In the genomic region with DNA sequence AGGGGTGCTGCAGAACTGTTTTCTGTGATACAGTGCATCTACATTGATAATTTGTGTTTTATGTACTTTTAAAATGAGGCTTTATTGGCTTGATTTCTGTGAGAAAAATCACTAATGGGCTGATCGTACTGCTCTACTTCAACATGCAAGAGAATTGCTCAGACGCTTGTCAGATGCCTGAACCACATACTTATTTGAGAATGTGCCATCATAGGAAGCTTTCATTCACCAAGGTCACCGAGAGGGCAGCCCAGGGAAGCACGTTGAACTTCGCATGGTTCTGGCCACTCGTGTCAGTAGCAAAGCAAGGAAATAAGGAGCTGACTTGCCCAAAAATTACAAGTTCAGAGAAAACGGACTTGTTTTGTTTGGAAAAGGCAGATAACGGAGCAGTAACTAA, we compare ENCODE assay signal across 11 cellular contexts.
DNase-seq lines count a peak whose midpoint lies in the region; ATAC-seq and TF ChIP-seq lines count a peak whose summit lies in the region.
"Had no signal": no experiment of that assay in that cellular context is flagged by ENCODE, and none has a peak within 500 bp of the region (broad histone marks: within the 10 kb centered on the region; RNA-seq: fewer than 3 reads in every experiment).

No MANE protein-coding gene starts in this region.

- H3K4me1 ChIP-seq in right lobe of liver = peaks cover 0 to 17% (median 6%) of the 10 kb centered on the region in 4 donors
- H3K4me1 ChIP-seq in tibial artery = peaks cover 0 to 58% (median 30%) of the 10 kb centered on the region in 4 donors
- no peaks in the 10 kb centered on the region for H3K4me1 ChIP-seq in effector memory CD4-positive, alpha-beta T cell (ENCODE audit: control insufficient read depth, insufficient read depth, low read length, poor library complexity, severe bottlenecking)

- TF ChIP-seq CTCF in right lobe of liver (IDR thresholded peaks at IDR 0.05) (no peak), tibial artery (IDR thresholded peaks at IDR 0.05) (no peak)

- DNase-seq in MG63 (peak; percentile 64), dermis microvascular lymphatic vessel endothelial cell (ENCODE audit: low read depth in 2 of 2) (peak; percentile 46 to 81), right lobe of liver (peak in 2 of 3 donors; percentile 48 to 67), tibial artery (peak; percentile 70 to 86), NCI-H748 treated with DMSO at 0.1 percent for 48 hours (lab: John Stamatoyannopoulos, UW) (no peak), head of caudate nucleus (no peak)
- no peak for DNase-seq in effector memory CD4-positive, alpha-beta T cell
- DNase-seq: foreskin keratinocyte, NCI-H1417 had no signal

- H3K27ac ChIP-seq in right lobe of liver (peak overlapping the region in 2 of 3 donors; percentile 11 to 40), tibial artery (peak overlapping the region; percentile 69 to 75)
- no peak overlapping the region for H3K27ac ChIP-seq in effector memory CD4-positive, alpha-beta T cell (ENCODE audit: insufficient read depth, low read length, poor library complexity, severe bottlenecking)
- H3K27ac ChIP-seq: foreskin keratinocyte, neutrophil had no signal

- intact Hi-C loops in right lobe of liver (cut with DNase I) = no loop called here
- intact Hi-C loops in tibial artery (cut with DNase I; ENCODE audit: low total_unique reads) = no loop called here
- intact Hi-C loops in head of caudate nucleus (cut with DNase I) = no loop called here

- H3K27me3 ChIP-seq in MG63 (no peaks in the 10 kb centered on the region), right lobe of liver (no peaks in the 10 kb centered on the region), tibial artery (no peaks in the 10 kb centered on the region)
- no peaks in the 10 kb centered on the region for H3K27me3 ChIP-seq in effector memory CD4-positive, alpha-beta T cell (replicated peaks; ENCODE audit: control insufficient read depth, insufficient read depth, low read length, poor library complexity, severe bottlenecking)
- H3K27me3 ChIP-seq: foreskin keratinocyte, neutrophil had no signal

- no peak for TF ChIP-seq POLR2A in right lobe of liver (IDR thresholded peaks at IDR 0.05)

- H3K36me3 ChIP-seq in MG63 (peaks cover 45% of the 10 kb centered on the region), right lobe of liver (no peaks in the 10 kb centered on the region), tibial artery (no peaks in the 10 kb centered on the region)
- H3K36me3 ChIP-seq in effector memory CD4-positive, alpha-beta T cell (ENCODE audit: control insufficient read depth, insufficient read depth, low read length) = no peaks in the 10 kb centered on the region
- H3K36me3 ChIP-seq: neutrophil had no signal

- 35% methylated on average over 8 of the region's 8 CpGs for WGBS in right lobe of liver (ENCODE audit: insufficient coverage, low coverage, low lambda C conversion rate, missing lambda C conversion rate)

- H3K4me3 ChIP-seq in MG63 (peak overlapping the region; percentile 6; the same call in 1 of the 2 replicates), right lobe of liver (no peak overlapping the region), tibial artery (peak overlapping the region; percentile 40 to 44)
- H3K4me3 ChIP-seq in effector memory CD4-positive, alpha-beta T cell (ENCODE audit: insufficient read depth, low read depth, low read length, poor library complexity, severe bottlenecking) = no peak overlapping the region

- H3K9me3 ChIP-seq in MG63 (peaks cover 19% of the 10 kb centered on the region), right lobe of liver (no peaks in the 10 kb centered on the region), tibial artery (no peaks in the 10 kb centered on the region)
- H3K9me3 ChIP-seq in effector memory CD4-positive, alpha-beta T cell (ENCODE audit: control insufficient read depth, low read length) = no peaks in the 10 kb centered on the region
- H3K9me3 ChIP-seq: neutrophil had no signal

- peak; percentile 20 to 52 (median 39) for ATAC-seq in right lobe of liver
- no peak for ATAC-seq in HG03432 (IDR thresholded peaks at IDR 0.05; ENCODE audit: unreplicated experiment)
- ATAC-seq: foreskin keratinocyte had no signal

Comparison
In these comparisons a context has a peak if more than half of its experiments do, and no peak if none do; other contexts are left out.
1. DNase-seq: peak in MG63 (single experiment), dermis microvascular lymphatic vessel endothelial cell (2 of 2), right lobe of liver (2 of 3) and tibial artery (2 of 2); none in NCI-H748 treated with DMSO at 0.1 percent for 48 hours (single experiment), effector memory CD4-positive, alpha-beta T cell (0 of 3) and head of caudate nucleus (0 of 42).
2. H3K4me3 ChIP-seq: peak in MG63 (single experiment) and tibial artery (2 of 2); none in right lobe of liver (0 of 3) and effector memory CD4-positive, alpha-beta T cell (single experiment).